8 cellular contexts compared by ENCODE assay signal in the genomic region with DNA sequence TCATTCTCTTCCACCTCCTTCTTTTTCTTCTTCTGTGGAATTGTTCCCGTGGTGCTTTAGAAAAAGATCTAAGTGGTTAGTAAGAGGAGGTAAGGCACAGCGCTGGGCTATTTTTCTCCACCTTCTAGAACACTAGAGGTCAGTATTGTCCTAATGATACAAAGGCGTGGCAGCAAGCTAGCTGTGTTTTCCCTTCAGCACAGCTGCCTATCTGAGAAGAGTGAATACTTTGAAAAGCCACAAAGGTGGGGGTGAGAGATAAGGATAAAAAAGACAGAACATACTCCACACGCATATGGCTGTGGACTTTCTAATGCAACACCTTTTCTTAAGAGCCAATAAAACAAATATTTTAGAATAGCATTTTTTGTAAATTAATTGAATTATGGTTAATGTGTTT. TPM values are rescaled to one million over a fixed set of nuclear protein-coding genes. Genes with fewer than 3 reads are reported as not detected.
DNase-seq lines count a peak whose midpoint lies in the region; ATAC-seq and TF ChIP-seq lines count a peak whose summit lies in the region.

No MANE protein-coding gene starts in this region.

- no peaks in the 10 kb centered on the region for H3K4me1 Mint-ChIP-seq in T-helper 2 cell treated with Interferon-gamma antibody and Interleukin-4, amounts not matched to agents 5 μg/mL and 100 μg/mL, for 36 hours (ENCODE audit: low read depth)
- no peaks in the 10 kb centered on the region for H3K4me1 Mint-ChIP-seq in CD8-positive, alpha-beta T cell (ENCODE audit: low read depth)

- H3K27me3 Mint-ChIP-seq in T-helper 2 cell treated with Interferon-gamma antibody and Interleukin-4, amounts not matched to agents 5 μg/mL and 100 μg/mL, for 36 hours (ENCODE audit: low read depth) = peaks cover 12% of the 10 kb centered on the region
- H3K27me3 Mint-ChIP-seq in CD8-positive, alpha-beta T cell (ENCODE audit: low read depth) = peaks cover 20% of the 10 kb centered on the region

- H3K27ac Mint-ChIP-seq in T-helper 2 cell treated with Interferon-gamma antibody and Interleukin-4, amounts not matched to agents 5 μg/mL and 100 μg/mL, for 36 hours = no peak overlapping the region
- H3K27ac Mint-ChIP-seq in CD8-positive, alpha-beta T cell = no peak overlapping the region

- H3K36me3 ChIP-seq in osteoblast (ENCODE audit: insufficient read depth, low read length) = no peaks in the 10 kb centered on the region
- H3K36me3 ChIP-seq in CD8-positive, alpha-beta T cell (ENCODE audit: insufficient read depth, low read length) = no peaks in the 10 kb centered on the region

- TF ChIP-seq CTCF in GM12875 (IDR thresholded peaks at IDR 0.05; ENCODE audit: borderline replicate concordance, insufficient read depth, low read depth, low read length) (peak; percentile 43; the same call in 1 of the 2 replicates), HFF-Myc (IDR thresholded peaks at IDR 0.05; ENCODE audit: low read depth, low read length, missing control alignments) (peak; percentile 39), NB4 (IDR thresholded peaks at IDR 0.05; ENCODE audit: low read depth, low read length) (peak; percentile 63), osteoblast (IDR thresholded peaks at IDR 0.05; ENCODE audit: extremely low read depth, low read depth, low read length) (peak; percentile 56)
- no peak for TF ChIP-seq CTCF in CD8-positive, alpha-beta T cell (IDR thresholded peaks at IDR 0.05)

- no peaks in the 10 kb centered on the region for H3K9me3 Mint-ChIP-seq in T-helper 2 cell treated with Interferon-gamma antibody and Interleukin-4, amounts not matched to agents 5 μg/mL and 100 μg/mL, for 36 hours
- peaks cover 5% of the 10 kb centered on the region for H3K9me3 Mint-ChIP-seq in CD8-positive, alpha-beta T cell

- no peak overlapping the region for H3K4me3 ChIP-seq in GM12875 (ENCODE audit: low read depth, low read length)
- no peak overlapping the region for H3K4me3 ChIP-seq in HFF-Myc (replicated peaks; ENCODE audit: low read depth, low read length)
- no peak overlapping the region for H3K4me3 ChIP-seq in NB4 (ENCODE audit: low read depth, low read length)
- H3K4me3 ChIP-seq in osteoblast (ENCODE audit: insufficient read depth, low read length) = no peak overlapping the region
- H3K4me3 ChIP-seq in CD8-positive, alpha-beta T cell (ENCODE audit: low read depth, low read length) = no peak overlapping the region

- no peaks in the 10 kb centered on the region for H3K9me3 ChIP-seq in osteoblast (ENCODE audit: low read depth, low read length)
- H3K9me3 ChIP-seq in CD8-positive, alpha-beta T cell (ENCODE audit: low read length) = no peaks in the 10 kb centered on the region

- H3K79me2 ChIP-seq in osteoblast (ENCODE audit: insufficient read depth, low read length) = no peaks in the 10 kb centered on the region

- H3K27ac ChIP-seq in osteoblast (ENCODE audit: low read depth, low read length) = no peak overlapping the region
- H3K27ac ChIP-seq in CD8-positive, alpha-beta T cell (ENCODE audit: low read depth, low read length) = no peak overlapping the region

- no peak for ATAC-seq in CD8-positive, alpha-beta T cell

- no peak overlapping the region for H3K4me2 ChIP-seq in osteoblast (ENCODE audit: insufficient read depth, low read length)

- H3K4me3 Mint-ChIP-seq in T-helper 2 cell treated with Interferon-gamma antibody and Interleukin-4, amounts not matched to agents 5 μg/mL and 100 μg/mL, for 36 hours = no peak overlapping the region
- no peak overlapping the region for H3K4me3 Mint-ChIP-seq in CD8-positive, alpha-beta T cell

- no peaks in the 10 kb centered on the region for H3K4me1 ChIP-seq in osteoblast (ENCODE audit: insufficient read depth, low read length)
- H3K4me1 ChIP-seq in CD8-positive, alpha-beta T cell (ENCODE audit: insufficient read depth, low read length) = no peaks in the 10 kb centered on the region

- peak; percentile 0 for DNase-seq in HFF-Myc (ENCODE audit: extremely low read depth, low read depth)
- DNase-seq in NB4 (ENCODE audit: low read depth) = peak; percentile 66
- DNase-seq in RKO (ENCODE audit: low spot score) = peak; percentile 64
- peak; percentile 68 to 86 for DNase-seq in erythroblast (lab: John Stamatoyannopoulos, UW)
- peak; percentile 85 for DNase-seq in osteoblast (ENCODE audit: insufficient read length, low spot score, missing footprints)
- DNase-seq in T-helper 2 cell treated with Interferon-gamma antibody and Interleukin-4, amounts not matched to agents 5 μg/mL and 100 μg/mL, for 36 hours (ENCODE audit: low spot score) = no peak
- DNase-seq in CD8-positive, alpha-beta T cell = no peak

- H3K27me3 ChIP-seq in osteoblast (ENCODE audit: insufficient read depth, low read length) = no peaks in the 10 kb centered on the region
- H3K27me3 ChIP-seq in CD8-positive, alpha-beta T cell (ENCODE audit: insufficient read depth, low read length) = no peaks in the 10 kb centered on the region

- H3K36me3 Mint-ChIP-seq in T-helper 2 cell treated with Interferon-gamma antibody and Interleukin-4, amounts not matched to agents 5 μg/mL and 100 μg/mL, for 36 hours (ENCODE audit: low read depth) = no peaks in the 10 kb centered on the region
- H3K36me3 Mint-ChIP-seq in CD8-positive, alpha-beta T cell = no peaks in the 10 kb centered on the region

- no peak for TF ChIP-seq POLR2A in NB4 (IDR thresholded peaks at IDR 0.05; ENCODE audit: extremely low read depth, insufficient read length)
- TF ChIP-seq POLR2A in erythroblast (IDR thresholded peaks at IDR 0.05; ENCODE audit: low read length) = no peak

- no peak overlapping the region for H2AFZ ChIP-seq in osteoblast (ENCODE audit: low read length)

- intact Hi-C loops in CD8-positive, alpha-beta T cell (cut with DNase I, micrococcal nuclease) = no loop called here

- no peaks in the 10 kb centered on the region for H4K20me1 ChIP-seq in osteoblast (ENCODE audit: insufficient read depth, low read length)

- POLR2A ChIA-PET in CD8-positive, alpha-beta T cell (lab: Charles Lee) = no interaction called here

- CTCF ChIA-PET in CD8-positive, alpha-beta T cell (lab: Charles Lee) = interaction anchor here (0.6 kb wide), 1 partner anchor 1624 kb away, joined by 3 read pairs; no protein-coding TSS in a partner anchor

RNA-seq across cellular contexts. Expression of gene CNTNAP5, which starts 2.1 kb away (rescaled TPM):
- not detected in 2 replicates for total RNA-seq in osteoblast
- not detected for total RNA-seq in CD8-positive, alpha-beta T cell

Comparison
In these comparisons a context has a peak if more than half of its experiments do, and no peak if none do; other contexts are left out.
1. DNase-seq: peak in HFF-Myc (single experiment), NB4 (single experiment), RKO (single experiment), erythroblast (2 of 2) and osteoblast (single experiment); none in T-helper 2 cell treated with Interferon-gamma antibody and Interleukin-4, amounts not matched to agents 5 μg/mL and 100 μg/mL, for 36 hours (single experiment) and CD8-positive, alpha-beta T cell (0 of 7).